In the genomic region with DNA sequence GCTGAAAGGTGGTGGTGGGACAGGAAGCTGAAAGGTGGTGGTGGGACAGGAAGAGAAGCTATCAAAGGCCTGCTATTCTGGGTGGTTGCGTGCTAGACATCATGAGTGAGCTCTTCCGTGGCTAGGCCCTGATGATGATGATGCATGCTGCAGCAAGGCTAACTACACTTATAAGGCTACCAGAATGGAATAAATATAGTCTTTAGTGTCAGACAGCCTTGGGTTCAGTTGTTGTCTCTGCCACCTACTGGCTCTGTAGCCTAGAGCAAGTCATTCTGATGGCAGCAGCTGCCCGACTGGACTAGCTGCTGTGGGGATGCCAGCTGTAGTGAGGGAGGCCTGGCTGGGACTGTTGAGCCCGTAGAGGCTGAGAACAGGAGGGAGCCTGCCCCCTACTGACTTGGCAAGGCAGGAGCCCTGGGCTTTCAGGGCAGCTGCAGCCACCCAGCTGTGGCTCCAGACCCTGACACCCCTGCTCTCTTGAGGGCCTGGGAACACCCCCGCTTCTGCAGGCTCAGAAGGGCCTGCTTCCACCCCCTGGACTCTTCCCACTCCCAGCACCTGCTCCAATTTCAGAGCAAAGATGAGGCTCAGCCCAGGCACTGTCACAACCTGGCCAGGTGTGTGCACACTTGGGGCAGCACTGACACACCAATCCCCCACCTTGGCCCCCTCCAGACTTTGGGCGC, we compare ENCODE assay signal across 9 cellular contexts. TPM values are rescaled to one million over a fixed set of nuclear protein-coding genes. Genes with fewer than 3 reads are reported as not detected.
A peak's percentile ranks its signal among the peaks of the same experiment; 100 is the strongest.
DNase-seq lines count a peak whose midpoint lies in the region; ATAC-seq, FAIRE-seq and TF ChIP-seq lines count a peak whose summit lies in the region.
"Had no signal": no experiment of that assay in that cellular context is flagged by ENCODE, and none has a peak within 500 bp of the region (broad histone marks: within the 10 kb centered on the region; RNA-seq: fewer than 3 reads in every experiment).

No MANE protein-coding gene starts in this region.

- H3K9ac ChIP-seq in kidney (ENCODE audit: low read length in 2 of 2), result no peak overlapping the region
- H3K9ac ChIP-seq: BLaER1 treated with 17β-estradiol and CSF1 and Interleukin-3, amounts not matched to agents 10 nM and 100 nM had no signal

- H3K4me3 ChIP-seq in kidney (ENCODE audit: low read length in 2 of 2), result no peak overlapping the region

- intact Hi-C loops in kidney (cut with DNase I), result no loop called here

- no peaks in the 10 kb centered on the region for H3K36me3 ChIP-seq in kidney (ENCODE audit: control insufficient read depth in 1 of 2, insufficient read depth in 2 of 2, low read length in 2 of 2)

- no peak overlapping the region for H3K27ac ChIP-seq in kidney (ENCODE audit: low read depth in 2 of 2, low read length in 2 of 2)
- H3K27ac ChIP-seq: BLaER1 treated with 17β-estradiol and CSF1 and Interleukin-3, amounts not matched to agents 10 nM and 100 nM had no signal

- FAIRE-seq in kidney (lab: Jason Lieb, UNC), result no peak

- no peak for TF ChIP-seq CTCF in kidney (IDR thresholded peaks at IDR 0.05; ENCODE audit: borderline replicate concordance, extremely low read depth, insufficient read depth)

- ATAC-seq in HG03342 (IDR thresholded peaks at IDR 0.05; ENCODE audit: unreplicated experiment), result peak; percentile 74

- no peaks in the 10 kb centered on the region for H3K4me1 ChIP-seq in kidney (ENCODE audit: control insufficient read depth in 1 of 2, insufficient read depth in 1 of 2, low read depth in 1 of 2, low read length in 2 of 2)
- H3K4me1 ChIP-seq: BLaER1 treated with 17β-estradiol and CSF1 and Interleukin-3, amounts not matched to agents 10 nM and 100 nM had no signal

- no peaks in the 10 kb centered on the region for H3K9me3 ChIP-seq in kidney (ENCODE audit: control insufficient read depth in 1 of 2, low read length in 2 of 2)

- DNase-seq in SIG-M5 treated with dmso at 0.1 percent for 504 hours (lab: John Stamatoyannopoulos, UW; ENCODE audit: unreplicated experiment), result peak; percentile 50
- DNase-seq in SIG-M5 (lab: John Stamatoyannopoulos, UW), result no peak
- peak; percentile 46 for DNase-seq in activated CD4-positive, alpha-beta T cell treated with anti-CD3 and anti-CD28 coated beads, Interleukin-2, amount 50 U/mL, for 1 hour
- DNase-seq in kidney, result peak; percentile 69
- DNase-seq in SW480 (ENCODE audit: low spot score), result no peak
- no peak for DNase-seq in NCI-H1092 (lab: John Stamatoyannopoulos, UW)
- DNase-seq in hypothalamus (lab: John Stamatoyannopoulos, UW), result no peak

RNA-seq across cellular contexts. Expression of a gene that starts 21.4 kb away (rescaled TPM):
- 0.66 TPM for total RNA-seq in kidney
- polyA plus RNA-seq in kidney (ENCODE audit: insufficient read depth, low read depth, low replicate concordance), result 0.54 TPM

RNA-seq across cellular contexts. Expression of a gene that starts 57.9 kb away (rescaled TPM):
- total RNA-seq in kidney, result 20.7 TPM
- 148 TPM for polyA plus RNA-seq in kidney (ENCODE audit: insufficient read depth, low read depth, low replicate concordance)

Comparison
In these comparisons a context has a peak if more than half of its experiments do, and no peak if none do; other contexts are left out.
1. DNase-seq: peak in SIG-M5 treated with dmso at 0.1 percent for 504 hours (single experiment), activated CD4-positive, alpha-beta T cell treated with anti-CD3 and anti-CD28 coated beads, Interleukin-2, amount 50 U/mL, for 1 hour (single experiment) and kidney (single experiment); none in SIG-M5 (single experiment), SW480 (single experiment), NCI-H1092 (single experiment) and hypothalamus (0 of 51).